15 cellular contexts compared by ENCODE assay signal in the genomic region with DNA sequence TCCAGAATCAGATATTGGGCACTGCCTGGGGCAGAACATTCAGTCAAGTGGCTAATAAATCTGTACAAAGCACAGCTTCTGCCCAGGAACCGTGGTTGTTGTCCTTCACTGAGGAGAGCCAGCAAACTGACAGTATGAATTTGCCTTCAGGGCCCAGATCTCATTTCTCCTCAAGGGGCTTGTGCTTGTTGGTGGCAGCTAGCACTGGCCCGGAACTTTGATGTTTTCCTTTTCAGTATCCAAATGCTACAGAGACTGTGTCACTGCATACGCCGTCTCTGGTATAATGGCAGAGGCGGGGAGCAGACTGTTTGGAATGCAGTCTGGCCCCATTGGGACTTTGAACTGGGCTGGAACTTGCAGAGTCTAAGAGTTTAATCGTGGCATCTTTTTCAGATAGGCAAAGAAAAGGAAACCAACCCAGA. TPM values are rescaled to one million over a fixed set of nuclear protein-coding genes. Genes with fewer than 3 reads are reported as not detected.
DNase-seq lines count a peak whose midpoint lies in the region; ATAC-seq and TF ChIP-seq lines count a peak whose summit lies in the region.
"Had no signal": no experiment of that assay in that cellular context is flagged by ENCODE, and none has a peak within 500 bp of the region (broad histone marks: within the 10 kb centered on the region; RNA-seq: fewer than 3 reads in every experiment).

No MANE protein-coding gene starts in this region.

- H3K4me3 ChIP-seq in brain microvascular endothelial cell (ENCODE audit: low read depth, low read length): no peak overlapping the region
- peak overlapping the region; percentile 40 for H3K4me3 ChIP-seq in thoracic aorta
- H3K4me3 ChIP-seq: lung had no signal

- H3K27ac ChIP-seq in brain microvascular endothelial cell (peak overlapping the region; percentile 57), thoracic aorta (peak overlapping the region; percentile 87 to 88)
- H3K27ac ChIP-seq: 22Rv1 had no signal

- peaks cover 36 to 52% of the 10 kb centered on the region in 2 donors for H3K4me1 ChIP-seq in thoracic aorta (ENCODE audit: control insufficient read depth in 1 of 2, low read depth in 2 of 2)

- ATAC-seq in left lobe of liver (peak; percentile 78), thoracic aorta (ENCODE audit: insufficient number of reproducible peaks, low FRiP score, low read depth) (peak; percentile 67), WTC11 (no peak)

- no peak overlapping the region for H3K27ac Mint-ChIP-seq in WTC11

- POLR2A ChIA-PET in WTC11 (lab: Charles Lee): no interaction called here

- in situ Hi-C loops in brain microvascular endothelial cell (cut with HindIII; ENCODE audit: low pct_ligation_motif_present, low sequenced_read_pairs): no loop called here

- no peaks in the 10 kb centered on the region for H3K9me3 Mint-ChIP-seq in WTC11

- H3K36me3 Mint-ChIP-seq in WTC11: no peaks in the 10 kb centered on the region

- no peaks in the 10 kb centered on the region for H3K27me3 Mint-ChIP-seq in WTC11 (ENCODE audit: low read depth)

- peak; percentile 18 for DNase-seq in DMS 273 (lab: John Stamatoyannopoulos, UW; ENCODE audit: unreplicated experiment)
- no peak for DNase-seq in DMS 273 treated with DMSO at 0.1 percent for 48 hours (lab: John Stamatoyannopoulos, UW)
- peak; percentile 86 for DNase-seq in brain microvascular endothelial cell
- no peak for DNase-seq in left lobe of liver (ENCODE audit: low spot score)
- DNase-seq in thoracic aorta (ENCODE audit: low spot score): peak; percentile 45
- no peak for DNase-seq in mesenteric fat pad (ENCODE audit: low spot score)
- DNase-seq in WTC11 (ENCODE audit: low spot score): no peak
- no peak for DNase-seq in T-helper 1 cell
- DNase-seq: amniotic stem cell, GDM1, HCEC 1CT, NCI-H2171, SHP77 treated with DMSO at 0.1 percent for 48 hours had no signal

- H3K27me3 ChIP-seq in brain microvascular endothelial cell (replicated peaks) (no peaks in the 10 kb centered on the region), thoracic aorta (replicated peaks; ENCODE audit: insufficient read depth) (no peaks in the 10 kb centered on the region)

- CTCF ChIA-PET in WTC11 (lab: Charles Lee): interaction anchor here (1.5 to 6.2 kb wide), 4 partner anchors 30 to 94 kb away, joined by 4 to 71 read pairs (median 13); a partner anchor contains a TSS

- H3K4me1 Mint-ChIP-seq in WTC11: peaks cover 39% of the 10 kb centered on the region

- H3K36me3 ChIP-seq in brain microvascular endothelial cell (replicated peaks) (no peaks in the 10 kb centered on the region), thoracic aorta (no peaks in the 10 kb centered on the region)

- no peaks in the 10 kb centered on the region for H3K9me3 ChIP-seq in thoracic aorta

- no peak for TF ChIP-seq CTCF in brain microvascular endothelial cell (IDR thresholded peaks at IDR 0.05; ENCODE audit: low read depth, low read length, missing control alignments)
- TF ChIP-seq CTCF in thoracic aorta (IDR thresholded peaks at IDR 0.05): no peak
- no peak for TF ChIP-seq CTCF in WTC11 (IDR thresholded peaks at IDR 0.05)

- no peak overlapping the region for H3K4me3 Mint-ChIP-seq in WTC11

TF ChIP-seq in WTC11, 78 proteins besides CTCF, POLR2A, EP300 and RAD21:
- no peak for TF ChIP-seq SP1 (CRISPR knock-in tag; conservative IDR thresholded peaks at IDR 0.05)
- no peak for TF ChIP-seq HMGA2 (CRISPR knock-in tag; IDR thresholded peaks at IDR 0.05)
- no peak for TF ChIP-seq ZNF317 (CRISPR knock-in tag; IDR thresholded peaks at IDR 0.05; ENCODE audit: borderline replicate concordance, low read depth)
- TF ChIP-seq, protein P1, sequence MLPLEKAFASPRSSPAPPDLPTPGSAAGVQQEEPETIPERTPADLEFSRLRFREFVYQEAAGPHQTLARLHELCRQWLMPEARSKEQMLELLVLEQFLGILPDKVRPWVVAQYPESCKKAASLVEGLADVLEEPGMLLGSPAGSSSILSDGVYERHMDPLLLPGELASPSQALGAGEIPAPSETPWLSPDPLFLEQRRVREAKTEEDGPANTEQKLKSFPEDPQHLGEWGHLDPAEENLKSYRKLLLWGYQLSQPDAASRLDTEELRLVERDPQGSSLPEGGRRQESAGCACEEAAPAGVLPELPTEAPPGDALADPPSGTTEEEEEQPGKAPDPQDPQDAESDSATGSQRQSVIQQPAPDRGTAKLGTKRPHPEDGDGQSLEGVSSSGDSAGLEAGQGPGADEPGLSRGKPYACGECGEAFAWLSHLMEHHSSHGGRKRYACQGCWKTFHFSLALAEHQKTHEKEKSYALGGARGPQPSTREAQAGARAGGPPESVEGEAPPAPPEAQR (CRISPR knock-in tag; IDR thresholded peaks at IDR 0.05): no peak
- TF ChIP-seq NFYB (CRISPR knock-in tag; conservative IDR thresholded peaks at IDR 0.05; ENCODE audit: low read depth): no peak
- TF ChIP-seq ZNF232 (CRISPR knock-in tag; IDR thresholded peaks at IDR 0.05): no peak
- TF ChIP-seq, protein P2, sequence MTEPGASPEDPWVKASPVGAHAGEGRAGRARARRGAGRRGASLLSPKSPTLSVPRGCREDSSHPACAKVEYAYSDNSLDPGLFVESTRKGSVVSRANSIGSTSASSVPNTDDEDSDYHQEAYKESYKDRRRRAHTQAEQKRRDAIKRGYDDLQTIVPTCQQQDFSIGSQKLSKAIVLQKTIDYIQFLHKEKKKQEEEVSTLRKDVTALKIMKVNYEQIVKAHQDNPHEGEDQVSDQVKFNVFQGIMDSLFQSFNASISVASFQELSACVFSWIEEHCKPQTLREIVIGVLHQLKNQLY (CRISPR knock-in tag; IDR thresholded peaks at IDR 0.05): no peak
- TF ChIP-seq TCF7 (CRISPR knock-in tag; IDR thresholded peaks at IDR 0.05; ENCODE audit: low read depth): no peak
- TF ChIP-seq, protein P3, sequence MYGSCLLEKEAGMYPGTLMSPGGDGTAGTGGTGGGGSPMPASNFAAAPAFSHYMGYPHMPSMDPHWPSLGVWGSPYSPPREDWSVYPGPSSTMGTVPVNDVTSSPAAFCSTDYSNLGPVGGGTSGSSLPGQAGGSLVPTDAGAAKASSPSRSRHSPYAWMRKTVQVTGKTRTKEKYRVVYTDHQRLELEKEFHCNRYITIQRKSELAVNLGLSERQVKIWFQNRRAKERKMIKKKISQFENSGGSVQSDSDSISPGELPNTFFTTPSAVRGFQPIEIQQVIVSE (CRISPR knock-in tag; IDR thresholded peaks at IDR 0.05; ENCODE audit: borderline replicate concordance): no peak

RNA-seq across cellular contexts. Expression of a gene that starts 30.4 kb away (rescaled TPM):
- total RNA-seq in left lobe of liver (14.2 TPM), thoracic aorta (100 to 1,000 TPM in 1 of 2 donors, 10 to 100 TPM in 1; 91.1 to 659 TPM), mesenteric fat pad (89.6 TPM), WTC11 (2021) (86.7 to 95.7 TPM (median 88.3 TPM) in 3 replicates)

RNA-seq across cellular contexts. Expression of a gene that starts 54.1 kb away (rescaled TPM):
- 18.7 TPM for total RNA-seq in left lobe of liver
- total RNA-seq in thoracic aorta: 10 to 100 TPM; 36.0 to 86.0 TPM
- total RNA-seq in mesenteric fat pad: 68.7 TPM
- total RNA-seq in WTC11 (2021): 57.1 to 60.2 TPM (median 59.3 TPM) in 3 replicates

Comparison
In these comparisons a context has a peak if more than half of its experiments do, and no peak if none do; other contexts are left out.
1. DNase-seq: peak in DMS 273 (single experiment), brain microvascular endothelial cell (single experiment) and thoracic aorta (single experiment); none in DMS 273 treated with DMSO at 0.1 percent for 48 hours (single experiment), left lobe of liver (single experiment), mesenteric fat pad (single experiment), WTC11 (single experiment) and T-helper 1 cell (0 of 5).